In genomic region chr9:133978226-133979123, GRCh38 we compare ENCODE assay signal across 1 cellular context.
TF ChIP-seq lines count a peak whose summit lies in the region.

No MANE protein-coding gene starts in this region.

TF ChIP-seq in HepG2, 621 proteins besides CTCF, POLR2A, EP300 and RAD21 (continued from another document and continues in another):
- no peak for TF ChIP-seq ZNF280D (CRISPR knock-in tag; IDR thresholded peaks at IDR 0.05)
- TF ChIP-seq ZNF687 (CRISPR knock-in tag; IDR thresholded peaks at IDR 0.05): no peak; the same call in 1 of the 2 replicates
- peak; percentile 23; the same call in 1 of the 2 replicates for TF ChIP-seq SIX1 (CRISPR knock-in tag; IDR thresholded peaks at IDR 0.05; ENCODE audit: borderline replicate concordance)
- TF ChIP-seq YY1 (IDR thresholded peaks at IDR 0.05; ENCODE audit: insufficient read depth, insufficient replicate concordance, low read depth, low read length): no peak
- no peak for TF ChIP-seq TCF7L2 (IDR thresholded peaks at IDR 0.05; ENCODE audit: low read depth, low read length)
- no peak; the same call in 1 of the 2 replicates for TF ChIP-seq ZNF614 (CRISPR knock-in tag; IDR thresholded peaks at IDR 0.05; ENCODE audit: borderline replicate concordance)
- TF ChIP-seq ZFP82 (CRISPR knock-in tag; IDR thresholded peaks at IDR 0.05; ENCODE audit: borderline replicate concordance): no peak
- no peak for TF ChIP-seq HOXA9 (CRISPR knock-in tag; IDR thresholded peaks at IDR 0.05; ENCODE audit: borderline replicate concordance)
- no peak for TF ChIP-seq ZSCAN5A (CRISPR knock-in tag; IDR thresholded peaks at IDR 0.05; ENCODE audit: borderline replicate concordance)
- TF ChIP-seq ZNF576 (CRISPR knock-in tag; IDR thresholded peaks at IDR 0.05): no peak
- TF ChIP-seq XRCC5 (optimal IDR thresholded peaks at IDR 0.05; ENCODE audit: low read length): peak; percentile 57
- TF ChIP-seq YEATS2 (CRISPR knock-in tag; IDR thresholded peaks at IDR 0.05; ENCODE audit: borderline replicate concordance): no peak
- peak; percentile 81 for TF ChIP-seq HNRNPL (IDR thresholded peaks at IDR 0.05; ENCODE audit: low read depth, low read length)
- no peak for TF ChIP-seq ZNF788 (CRISPR knock-in tag; IDR thresholded peaks at IDR 0.05; ENCODE audit: borderline replicate concordance)
- TF ChIP-seq ZBTB40 (IDR thresholded peaks at IDR 0.05): no peak
- peak; percentile 23; the same call in 1 of the 2 replicates for TF ChIP-seq ZBTB40 (CRISPR knock-in tag; IDR thresholded peaks at IDR 0.05)
- TF ChIP-seq ZNF713 (CRISPR knock-in tag; IDR thresholded peaks at IDR 0.05): no peak
- TF ChIP-seq ZNF232 (CRISPR knock-in tag; IDR thresholded peaks at IDR 0.05; ENCODE audit: borderline replicate concordance): peak; percentile 41; the same call in 1 of the 2 replicates
- TF ChIP-seq ZBTB20 (CRISPR knock-in tag; IDR thresholded peaks at IDR 0.05; ENCODE audit: borderline replicate concordance, low read depth): peak; percentile 64
- no peak for TF ChIP-seq ZNF710 (CRISPR knock-in tag; IDR thresholded peaks at IDR 0.05; ENCODE audit: borderline replicate concordance)
- TF ChIP-seq ZNF281 (CRISPR knock-in tag; IDR thresholded peaks at IDR 0.05; ENCODE audit: borderline replicate concordance): no peak
- TF ChIP-seq HNRNPUL1 (IDR thresholded peaks at IDR 0.05; ENCODE audit: low read depth, low read length): no peak
- TF ChIP-seq ZNF503 (CRISPR knock-in tag; IDR thresholded peaks at IDR 0.05): peak; percentile 47; the same call in 1 of the 2 replicates
- TF ChIP-seq ZNF230 (CRISPR knock-in tag; IDR thresholded peaks at IDR 0.05): no peak
- TF ChIP-seq ZNF160 (CRISPR knock-in tag; IDR thresholded peaks at IDR 0.05): no peak
- TF ChIP-seq JUN (CRISPR knock-in tag; IDR thresholded peaks at IDR 0.05): no peak
- TF ChIP-seq RBFOX2 (IDR thresholded peaks at IDR 0.05; ENCODE audit: low read depth, low read length): no peak
